ENCODE assay signal across 21 cellular contexts in genomic region chr9:76181781-76182180, GRCh38.
DNase-seq lines count a peak whose midpoint lies in the region; ATAC-seq and TF ChIP-seq lines count a peak whose summit lies in the region.
"Had no signal": no experiment of that assay in that cellular context is flagged by ENCODE, and none has a peak within 500 bp of the region (broad histone marks: within the 10 kb centered on the region; RNA-seq: fewer than 3 reads in every experiment).

No MANE protein-coding gene starts in this region.

- H3K4me2 ChIP-seq in BLaER1 (peak overlapping the region; percentile 60), neural progenitor cell (no peak overlapping the region)

- WGBS in endodermal cell (ENCODE audit: insufficient coverage in 1 of 2, insufficient read length in 1 of 2), 2 experiments, result 93 to 97% methylated on average over 2 to 5 of the region's 5 CpGs

- no peaks in the 10 kb centered on the region for H3F3A ChIP-seq in neural progenitor cell (ENCODE audit: low read depth)

- H3K27ac Mint-ChIP-seq in endodermal cell (no peak overlapping the region), neural progenitor cell (peak overlapping the region; percentile 72)
- H3K27ac Mint-ChIP-seq: nephron had no signal

- ATAC-seq in HG02798 (IDR thresholded peaks at IDR 0.05; ENCODE audit: poor library complexity, unreplicated experiment), result no peak

- H3K4me3 Mint-ChIP-seq in endodermal cell (no peak overlapping the region), neural progenitor cell (no peak overlapping the region)
- H3K4me3 Mint-ChIP-seq: central memory CD8-positive, alpha-beta T cell; nephron had no signal

- H3K36me3 ChIP-seq in BLaER1, result no peaks in the 10 kb centered on the region
- no peaks in the 10 kb centered on the region for H3K36me3 ChIP-seq in endodermal cell (ENCODE audit: control insufficient read depth, insufficient read depth, low read length)
- peaks cover 4% of the 10 kb centered on the region for H3K36me3 ChIP-seq in neural progenitor cell

- H4K20me1 ChIP-seq in BLaER1, result no peaks in the 10 kb centered on the region
- no peaks in the 10 kb centered on the region for H4K20me1 ChIP-seq in neural progenitor cell (ENCODE audit: low read depth)

- H3K9me3 Mint-ChIP-seq in endodermal cell (no peaks in the 10 kb centered on the region), neural progenitor cell (no peaks in the 10 kb centered on the region)
- H3K9me3 Mint-ChIP-seq: activated naive CD4-positive, alpha-beta T cell treated with anti-CD3 and anti-CD28 coated beads, Interleukin-2, amount 50 U/mL, for 72 hours; central memory CD8-positive, alpha-beta T cell; nephron had no signal

- H3K9ac ChIP-seq in BLaER1 (no peak overlapping the region), endodermal cell (ENCODE audit: extremely low read depth, low read length, poor library complexity, severe bottlenecking) (no peak overlapping the region), neural progenitor cell (no peak overlapping the region)
- H3K9ac ChIP-seq: SK-N-SH had no signal

- no peaks in the 10 kb centered on the region for H3K36me3 Mint-ChIP-seq in endodermal cell (ENCODE audit: low read depth)
- peaks cover 41% of the 10 kb centered on the region for H3K36me3 Mint-ChIP-seq in neural progenitor cell

- no peaks in the 10 kb centered on the region for H3K9me3 ChIP-seq in BLaER1
- H3K9me3 ChIP-seq in endodermal cell (ENCODE audit: control insufficient read depth, low read length), result no peaks in the 10 kb centered on the region
- no peaks in the 10 kb centered on the region for H3K9me3 ChIP-seq in neural progenitor cell (ENCODE audit: low read depth)
- H3K9me3 ChIP-seq: ascending aorta, sigmoid colon, SK-N-SH, transverse colon had no signal

- H3K4me3 ChIP-seq in BLaER1, result no peak overlapping the region
- no peak overlapping the region for H3K4me3 ChIP-seq in endodermal cell (ENCODE audit: low read length)
- no peak overlapping the region for H3K4me3 ChIP-seq in neural progenitor cell
- H3K4me3 ChIP-seq: ascending aorta, sigmoid colon, transverse colon had no signal

- H3K4me1 ChIP-seq in BLaER1 (peaks cover 13% of the 10 kb centered on the region), endodermal cell (ENCODE audit: control insufficient read depth, insufficient read depth, low read length) (peaks cover 17% of the 10 kb centered on the region), neural progenitor cell (peaks cover 9% of the 10 kb centered on the region)
- H3K4me1 ChIP-seq: ascending aorta had no signal

- no peak overlapping the region for H3K27ac ChIP-seq in BLaER1
- peak overlapping the region; percentile 25 for H3K27ac ChIP-seq in endodermal cell (ENCODE audit: low read depth, low read length)
- H3K27ac ChIP-seq in neural progenitor cell, result no peak overlapping the region
- H3K27ac ChIP-seq: ascending aorta, sigmoid colon had no signal

- H2AFZ ChIP-seq in neural progenitor cell (replicated peaks), result no peak overlapping the region

- H3K27me3 Mint-ChIP-seq in endodermal cell (ENCODE audit: insufficient read depth) (peaks cover 5% of the 10 kb centered on the region), neural progenitor cell (ENCODE audit: insufficient read depth, low read depth) (no peaks in the 10 kb centered on the region)
- H3K27me3 Mint-ChIP-seq: central memory CD8-positive, alpha-beta T cell had no signal

- DNase-seq in MV-4-11 (lab: John Stamatoyannopoulos, UW) (peak; percentile 12), endodermal cell (no peak), neural progenitor cell (ENCODE audit: low spot score) (no peak), CD1c-positive myeloid dendritic cell (ENCODE audit: extremely low spot score) (no peak), activated gamma-delta T cell treated with Interleukin-2 at 50 U/mL for 16 hours (no peak), NCI-H128 (lab: John Stamatoyannopoulos, UW; ENCODE audit: unreplicated experiment) (no peak)
- DNase-seq: activated CD4-positive, alpha-beta T cell treated with anti-CD3 and anti-CD28 coated beads, Interleukin-2, amount 50 U/mL, for 1 hour; H7; head of caudate nucleus; midbrain; NCI-H187; NCI-H748 treated with DMSO at 0.1 percent for 48 hours; sigmoid colon; SK-N-SH; transverse colon had no signal

- H3K27me3 ChIP-seq in BLaER1 (no peaks in the 10 kb centered on the region), endodermal cell (ENCODE audit: control insufficient read depth, insufficient read depth, low read length, poor library complexity, severe bottlenecking) (no peaks in the 10 kb centered on the region), neural progenitor cell (no peaks in the 10 kb centered on the region)
- H3K27me3 ChIP-seq: ascending aorta, sigmoid colon, transverse colon had no signal

- peaks cover 26% of the 10 kb centered on the region for H3K4me1 Mint-ChIP-seq in endodermal cell
- H3K4me1 Mint-ChIP-seq in neural progenitor cell, result peaks cover 21% of the 10 kb centered on the region
- H3K4me1 Mint-ChIP-seq: central memory CD8-positive, alpha-beta T cell had no signal

- H3K79me2 ChIP-seq in neural progenitor cell (ENCODE audit: low read depth), result no peaks in the 10 kb centered on the region

- TF ChIP-seq CTCF in endodermal cell (conservative IDR thresholded peaks at IDR 0.05) (no peak), neural progenitor cell (IDR thresholded peaks at IDR 0.05) (no peak)
